23 cellular contexts compared by ENCODE assay signal in the genomic region with DNA sequence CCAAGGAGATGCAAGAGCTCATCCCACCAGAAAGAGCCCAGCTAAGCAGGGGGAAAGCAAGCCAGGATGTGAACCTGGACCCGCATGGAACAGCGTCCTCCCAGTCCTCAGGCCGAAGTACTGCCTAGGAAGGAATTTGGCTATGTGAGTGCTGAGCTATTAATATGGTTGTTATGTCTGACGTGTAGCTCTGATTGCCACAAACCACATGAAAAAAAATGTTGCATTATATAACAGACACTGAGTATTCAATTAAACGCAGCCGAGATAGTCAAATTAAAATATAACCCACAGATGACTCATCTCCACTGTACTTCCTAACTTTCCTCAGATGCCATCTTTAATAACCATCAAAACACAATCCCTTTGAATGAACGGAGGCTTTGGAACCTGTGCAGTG.
DNase-seq lines count a peak whose midpoint lies in the region; ATAC-seq and TF ChIP-seq lines count a peak whose summit lies in the region.
"Had no signal": no experiment of that assay in that cellular context is flagged by ENCODE, and none has a peak within 500 bp of the region (broad histone marks: within the 10 kb centered on the region; RNA-seq: fewer than 3 reads in every experiment).

No MANE protein-coding gene starts in this region.

- no peak overlapping the region for H2AFZ ChIP-seq in trophoblast cell (ENCODE audit: insufficient read depth, low read length, poor library complexity)
- H2AFZ ChIP-seq: GM23248 had no signal

- DNase-seq in M059J (ENCODE audit: low read depth) (peak; percentile 1), trophoblast cell (no peak), sigmoid colon (no peak), DMS53 treated with DMSO at 0.1 percent for 48 hours (lab: John Stamatoyannopoulos, UW; ENCODE audit: unreplicated experiment) (no peak), T-cell (no peak)
- DNase-seq: activated CD4-positive, alpha-beta memory T cell treated with anti-CD3 and anti-CD28 coated beads, Interleukin-2, amount 10 ng/mL, durations not matched to agents 7 days and 5 days; activated naive CD8-positive, alpha-beta T cell treated with anti-CD3 and anti-CD28 coated beads for 36 hours; effector memory CD4-positive, alpha-beta T cell; GF-D8; GM23248; left lung; naive B cell; NCI-H1105; NCI-H2029; stimulated activated CD4-positive, alpha-beta T cell treated with anti-CD3 and anti-CD28 coated beads, Interleukin-4, amount 100 ng/mL, for 1 hour; stimulated activated naive B cell treated with anti-CD40 and anti-IgM and Interleukin-4, amounts not matched to agents 10 μg/mL and 1 μg/mL and 100 μg/mL, for 72 hours; T-helper 1 cell had no signal

- peak overlapping the region in 1 of 11 experiments; percentile 40; a peak in 2 of 22 replicates for H3K27ac ChIP-seq in BLaER1 treated with 17β-estradiol and CSF1 and Interleukin-3, amounts not matched to agents 10 nM and 100 nM
- H3K27ac ChIP-seq in trophoblast cell (ENCODE audit: low read depth, low read length) (no peak overlapping the region), sigmoid colon (no peak overlapping the region)
- H3K27ac ChIP-seq: GM23248, HL-60, left lung, thoracic aorta had no signal

- no peak overlapping the region for H2BK12ac ChIP-seq in trophoblast cell (ENCODE audit: low read length)

- ATAC-seq in HG03520 (IDR thresholded peaks at IDR 0.05; ENCODE audit: unreplicated experiment) = no peak
- no peak for ATAC-seq in T-cell (replicated peaks in 1 of 4)
- ATAC-seq: activated CD4-positive, CD25-positive, alpha-beta regulatory T cell treated with anti-CD3 and anti-CD28 coated beads, Interleukin-2, amount 50 U/mL, for 24 hours; left lung; stimulated activated naive B cell treated with anti-CD40 and anti-IgM and Interleukin-4, amounts not matched to agents 10 μg/mL and 1 μg/mL and 100 μg/mL, for 72 hours had no signal

- H3K79me2 ChIP-seq in trophoblast cell (ENCODE audit: control insufficient read depth, insufficient read depth, low read length, poor library complexity) = no peaks in the 10 kb centered on the region

- H4K8ac ChIP-seq in trophoblast cell (ENCODE audit: low read depth, low read length) = no peak overlapping the region

- H3K9me3 ChIP-seq in BLaER1 treated with 17β-estradiol and CSF1 and Interleukin-3, amounts not matched to agents 10 nM and 100 nM (replicated peaks in 1 of 11) = no peaks in the 10 kb centered on the region
- H3K9me3 ChIP-seq in trophoblast cell (ENCODE audit: insufficient read depth, low read depth, low read length) (no peaks in the 10 kb centered on the region), sigmoid colon (no peaks in the 10 kb centered on the region)
- H3K9me3 ChIP-seq: left lung, thoracic aorta had no signal

- H3K36me3 ChIP-seq in BLaER1 treated with 17β-estradiol and CSF1 and Interleukin-3, amounts not matched to agents 10 nM and 100 nM = no peaks in the 10 kb centered on the region
- H3K36me3 ChIP-seq in trophoblast cell (ENCODE audit: control insufficient read depth in 1 of 2, insufficient read depth in 2 of 2, low read length in 2 of 2) (no peaks in the 10 kb centered on the region), sigmoid colon (no peaks in the 10 kb centered on the region)
- H3K36me3 ChIP-seq: left lung, thoracic aorta had no signal

- H3K9me3 Mint-ChIP-seq in brain (peaks cover 0 to 3% (median 0%) of the 10 kb centered on the region in 5 experiments), T-cell (peaks cover 2 to 18% (median 7%) of the 10 kb centered on the region in 3 donors)
- H3K9me3 Mint-ChIP-seq: activated naive CD8-positive, alpha-beta T cell treated with anti-CD3 and anti-CD28 coated beads for 36 hours had no signal

- H3K27ac Mint-ChIP-seq in brain (peak overlapping the region in 4 of 5 experiments; percentile 15 to 97 (median 79)), T-cell (no peak overlapping the region)
- H3K27ac Mint-ChIP-seq: activated CD4-positive, alpha-beta memory T cell treated with anti-CD3 and anti-CD28 coated beads, Interleukin-2, amount 10 ng/mL, durations not matched to agents 7 days and 5 days; activated naive CD8-positive, alpha-beta T cell treated with anti-CD3 and anti-CD28 coated beads for 36 hours; naive B cell; stimulated activated naive B cell treated with anti-CD40 and anti-IgM and Interleukin-4, amounts not matched to agents 10 μg/mL and 1 μg/mL and 100 μg/mL, for 72 hours had no signal

- no peak overlapping the region for H4K91ac ChIP-seq in trophoblast cell (ENCODE audit: low read depth, low read length)

- H3K4me1 ChIP-seq in BLaER1 treated with 17β-estradiol and CSF1 and Interleukin-3, amounts not matched to agents 10 nM and 100 nM = peaks cover 15 to 45% (median 35%) of the 10 kb centered on the region in 10 experiments
- no peaks in the 10 kb centered on the region for H3K4me1 ChIP-seq in trophoblast cell (ENCODE audit: control insufficient read depth in 1 of 2, insufficient read depth in 2 of 2, low read length in 2 of 2)
- H3K4me1 ChIP-seq in sigmoid colon = no peaks in the 10 kb centered on the region
- H3K4me1 ChIP-seq: left lung had no signal

- POLR2A ChIA-PET in T-cell (lab: Charles Lee) = no interaction called here

- H3K23ac ChIP-seq in trophoblast cell (ENCODE audit: low read length) = peak overlapping the region; percentile 64

- no peaks in the 10 kb centered on the region for H3K27me3 ChIP-seq in BLaER1 treated with 17β-estradiol and CSF1 and Interleukin-3, amounts not matched to agents 10 nM and 100 nM
- H3K27me3 ChIP-seq in trophoblast cell (ENCODE audit: insufficient read depth, low read length) (no peaks in the 10 kb centered on the region), sigmoid colon (no peaks in the 10 kb centered on the region)
- H3K27me3 ChIP-seq: left lung had no signal

- no peak for TF ChIP-seq EP300 in sigmoid colon (IDR thresholded peaks at IDR 0.05)

- intact Hi-C loops in sigmoid colon (cut with DNase I) = no loop called here

- H3K4me3 Mint-ChIP-seq in brain = peak overlapping the region in 1 of 5 experiments; percentile 54
- H3K4me3 Mint-ChIP-seq in T-cell = no peak overlapping the region
- H3K4me3 Mint-ChIP-seq: activated CD4-positive, alpha-beta memory T cell treated with anti-CD3 and anti-CD28 coated beads, Interleukin-2, amount 10 ng/mL, durations not matched to agents 7 days and 5 days; activated naive CD8-positive, alpha-beta T cell treated with anti-CD3 and anti-CD28 coated beads for 36 hours; naive B cell; stimulated activated naive B cell treated with anti-CD40 and anti-IgM and Interleukin-4, amounts not matched to agents 10 μg/mL and 1 μg/mL and 100 μg/mL, for 72 hours had no signal

- no peak overlapping the region for H4K12ac ChIP-seq in trophoblast cell (ENCODE audit: low read depth, low read length)

- peaks cover 66% of the 10 kb centered on the region for H3K4me1 Mint-ChIP-seq in brain
- no peaks in the 10 kb centered on the region for H3K4me1 Mint-ChIP-seq in T-cell
- H3K4me1 Mint-ChIP-seq: activated CD4-positive, alpha-beta memory T cell treated with anti-CD3 and anti-CD28 coated beads, Interleukin-2, amount 10 ng/mL, durations not matched to agents 7 days and 5 days; activated naive CD8-positive, alpha-beta T cell treated with anti-CD3 and anti-CD28 coated beads for 36 hours; naive B cell; stimulated activated naive B cell treated with anti-CD40 and anti-IgM and Interleukin-4, amounts not matched to agents 10 μg/mL and 1 μg/mL and 100 μg/mL, for 72 hours had no signal

- H3K79me1 ChIP-seq in trophoblast cell (ENCODE audit: low read length) = no peaks in the 10 kb centered on the region

- H2BK5ac ChIP-seq in trophoblast cell (ENCODE audit: low read depth, low read length, poor library complexity) = no peak overlapping the region

- H2BK120ac ChIP-seq in trophoblast cell (ENCODE audit: insufficient read depth, low read length, poor library complexity) = no peak overlapping the region

- no peak overlapping the region for H3K14ac ChIP-seq in trophoblast cell (ENCODE audit: low read length)

- no peak overlapping the region for H3K18ac ChIP-seq in trophoblast cell (ENCODE audit: low read length)

- H3K27me3 Mint-ChIP-seq in brain (no peaks in the 10 kb centered on the region), T-cell (no peaks in the 10 kb centered on the region)
- H3K27me3 Mint-ChIP-seq: activated CD4-positive, alpha-beta memory T cell treated with anti-CD3 and anti-CD28 coated beads, Interleukin-2, amount 10 ng/mL, durations not matched to agents 7 days and 5 days; activated naive CD8-positive, alpha-beta T cell treated with anti-CD3 and anti-CD28 coated beads for 36 hours; naive B cell; stimulated activated naive B cell treated with anti-CD40 and anti-IgM and Interleukin-4, amounts not matched to agents 10 μg/mL and 1 μg/mL and 100 μg/mL, for 72 hours had no signal

- H3K36me3 Mint-ChIP-seq in brain (no peaks in the 10 kb centered on the region), T-cell (no peaks in the 10 kb centered on the region)
- H3K36me3 Mint-ChIP-seq: activated naive CD8-positive, alpha-beta T cell treated with anti-CD3 and anti-CD28 coated beads for 36 hours; naive B cell; stimulated activated naive B cell treated with anti-CD40 and anti-IgM and Interleukin-4, amounts not matched to agents 10 μg/mL and 1 μg/mL and 100 μg/mL, for 72 hours had no signal

- no peaks in the 10 kb centered on the region for H4K20me1 ChIP-seq in BLaER1 treated with 17β-estradiol and CSF1 and Interleukin-3, amounts not matched to agents 10 nM and 100 nM

- no peak overlapping the region for H2AK5ac ChIP-seq in trophoblast cell (ENCODE audit: low read length)

- H3K9ac ChIP-seq in BLaER1 treated with 17β-estradiol and CSF1 and Interleukin-3, amounts not matched to agents 10 nM and 100 nM = no peak overlapping the region
- H3K9ac ChIP-seq in trophoblast cell (ENCODE audit: low read length) = no peak overlapping the region
- H3K9ac ChIP-seq: GM23248 had no signal

- no peak for TF ChIP-seq POLR2A in sigmoid colon (IDR thresholded peaks at IDR 0.05)

- no peak overlapping the region for H3K4me3 ChIP-seq in BLaER1 treated with 17β-estradiol and CSF1 and Interleukin-3, amounts not matched to agents 10 nM and 100 nM
- H3K4me3 ChIP-seq in trophoblast cell (ENCODE audit: low read depth, low read length) (no peak overlapping the region), sigmoid colon (no peak overlapping the region)
- H3K4me3 ChIP-seq: GM23248, left lung, thoracic aorta had no signal

- no peak overlapping the region for H3K4ac ChIP-seq in trophoblast cell (ENCODE audit: low read depth, low read length)

- H3K4me2 ChIP-seq in BLaER1 treated with 17β-estradiol and CSF1 and Interleukin-3, amounts not matched to agents 10 nM and 100 nM = peak overlapping the region; percentile 52 to 89 (median 71)
- H3K4me2 ChIP-seq in trophoblast cell (ENCODE audit: low read length) = no peak overlapping the region

- CTCF ChIA-PET in T-cell (lab: Charles Lee) = interaction anchor here in 1 of 2 donors (0.5 kb wide), 1 partner anchor 1757 kb away, joined by 3 read pairs; no protein-coding TSS in a partner anchor

- WGBS in trophoblast cell (ENCODE audit: extremely low coverage, insufficient coverage, insufficient read length) = no CpG with 5 or more reads among the region's 7 CpGs
- 85 to 87% methylated on average over 7 of the region's 7 CpGs for WGBS in sigmoid colon, 2 donors

- TF ChIP-seq CTCF in brain (conservative IDR thresholded peaks at IDR 0.05) = no peak
- TF ChIP-seq CTCF in sigmoid colon (IDR thresholded peaks at IDR 0.05) = no peak

Comparison
In these comparisons a context has a peak if more than half of its experiments do, and no peak if none do; other contexts are left out.
1. H3K27ac Mint-ChIP-seq: peak in brain (4 of 5); none in T-cell (0 of 2).